In the genomic region with DNA sequence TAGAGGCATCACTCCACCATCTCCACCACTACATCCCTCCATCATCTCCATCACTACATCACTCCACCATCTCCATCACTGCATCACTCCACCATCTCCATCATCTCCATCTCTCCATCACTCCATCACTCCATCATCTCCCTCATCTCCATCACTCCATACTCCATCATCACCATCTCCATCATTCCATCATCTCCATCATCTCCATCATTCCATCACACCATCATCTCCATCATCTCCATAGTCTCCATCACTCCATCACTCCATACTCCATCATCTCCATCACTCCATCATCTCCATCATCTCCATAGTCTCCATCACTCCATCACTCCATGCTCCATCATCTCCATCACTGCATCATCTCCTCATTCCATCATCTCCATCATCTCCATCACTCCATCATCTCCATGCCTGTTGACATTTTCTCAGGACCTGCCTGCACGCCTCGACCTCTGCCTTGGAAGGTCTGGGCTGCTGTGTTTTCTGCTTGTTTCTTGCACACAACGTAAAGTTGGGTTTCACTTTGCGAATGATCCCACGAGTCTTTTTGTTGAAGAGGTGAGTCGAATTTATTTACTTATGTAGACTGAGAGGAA, we compare ENCODE assay signal across 23 cellular contexts. TPM values are rescaled to one million over a fixed set of nuclear protein-coding genes. Genes with fewer than 3 reads are reported as not detected.
DNase-seq lines count a peak whose midpoint lies in the region; ATAC-seq, FAIRE-seq and TF ChIP-seq lines count a peak whose summit lies in the region.
"Had no signal": no experiment of that assay in that cellular context is flagged by ENCODE, and none has a peak within 500 bp of the region (broad histone marks: within the 10 kb centered on the region; RNA-seq: fewer than 3 reads in every experiment).

No MANE protein-coding gene starts in this region.

- H3K4me3 Mint-ChIP-seq in activated naive CD4-positive, alpha-beta T cell treated with anti-CD3 and anti-CD28 coated beads, Interleukin-2, amount 10 ng/mL, durations not matched to agents 7 days and 5 days: no peak overlapping the region
- H3K4me3 Mint-ChIP-seq in T-cell: peak overlapping the region; percentile 17 to 48 (median 39)

- TF ChIP-seq EP300 in H1 (IDR thresholded peaks at IDR 0.05; ENCODE audit: borderline replicate concordance in 1 of 2, low read depth in 2 of 2, low read length in 2 of 2): no peak

- H3K27ac Mint-ChIP-seq in activated naive CD4-positive, alpha-beta T cell treated with anti-CD3 and anti-CD28 coated beads, Interleukin-2, amount 10 ng/mL, durations not matched to agents 7 days and 5 days: peak overlapping the region; percentile 53
- peak overlapping the region; percentile 89 to 99 for H3K27ac Mint-ChIP-seq in T-cell

- CTCF ChIA-PET in activated naive CD4-positive, alpha-beta T cell treated with anti-CD3 and anti-CD28 coated beads, Interleukin-2, amount 10 ng/mL, durations not matched to agents 7 days and 5 days (lab: Charles Lee): no interaction called here
- CTCF ChIA-PET in T-cell (lab: Charles Lee) (no interaction called here), H1 (lab: Charles Lee; ENCODE audit: partially characterized antibody) (interaction anchor here (1.4 kb wide), 1 partner anchor 10 kb away, joined by 4 read pairs; no protein-coding TSS in a partner anchor)

- H3K9me3 Mint-ChIP-seq in activated naive CD4-positive, alpha-beta T cell treated with anti-CD3 and anti-CD28 coated beads, Interleukin-2, amount 10 ng/mL, durations not matched to agents 7 days and 5 days: peaks cover 10% of the 10 kb centered on the region
- peaks cover 0 to 7% (median 6%) of the 10 kb centered on the region in 3 donors for H3K9me3 Mint-ChIP-seq in T-cell

- no peak overlapping the region for H2BK15ac ChIP-seq in H1 (ENCODE audit: low read length)

- peak; percentile 20 for DNase-seq in activated naive CD4-positive, alpha-beta T cell treated with anti-CD3 and anti-CD28 coated beads, Interleukin-2, amount 10 ng/mL, durations not matched to agents 7 days and 5 days
- DNase-seq in activated naive CD4-positive, alpha-beta T cell treated with anti-CD3 and anti-CD28 coated beads, Interleukin-2, amount 50 U/mL, for 16 hours: no peak
- DNase-seq in T-cell (peak in 1 of 34 experiments; percentile 24), H1 (ENCODE audit: low read depth in 1 of 2, low spot score in 2 of 2) (no peak), upper lobe of right lung (peak; percentile 45), SHP77 (lab: John Stamatoyannopoulos, UW) (no peak), cortex of kidney (lab: John Stamatoyannopoulos, UW) (no peak)
- DNase-seq: activated CD4-positive, CD25-positive, alpha-beta regulatory T cell treated with anti-CD3 and anti-CD28 coated beads, Interleukin-2, amount 50 U/mL, for 72 hours; dorsolateral prefrontal cortex; foreskin keratinocyte; kidney glomerular epithelial cell; mesenchymal stem cell; NCI-H2081; SK-N-SH had no signal

- POLR2A ChIA-PET in T-cell (lab: Charles Lee): no interaction called here
- POLR2A ChIA-PET in H1 (lab: Charles Lee; ENCODE audit: partially characterized antibody): no interaction called here

- H3K36me3 ChIP-seq in H1 (ENCODE audit: control insufficient read depth in 2 of 4, insufficient read depth in 4 of 4, low read length in 3 of 4): no peaks in the 10 kb centered on the region
- H3K36me3 ChIP-seq in upper lobe of right lung: no peaks in the 10 kb centered on the region
- H3K36me3 ChIP-seq: breast epithelium, prostate gland had no signal

- peaks cover 82% of the 10 kb centered on the region for H3K4me1 Mint-ChIP-seq in activated naive CD4-positive, alpha-beta T cell treated with anti-CD3 and anti-CD28 coated beads, Interleukin-2, amount 10 ng/mL, durations not matched to agents 7 days and 5 days
- H3K4me1 Mint-ChIP-seq in T-cell: peaks cover 81 to 85% (median 83%) of the 10 kb centered on the region in 3 donors

- H2BK12ac ChIP-seq in H1 (ENCODE audit: low read depth, low read length): no peak overlapping the region

- H3K4me1 ChIP-seq in H1 (replicated peaks in 1 of 4; ENCODE audit: control insufficient read depth in 3 of 4, insufficient read depth in 4 of 4, low read length in 3 of 4): no peaks in the 10 kb centered on the region; a peak in 1 of 7 replicates
- peaks cover 10% of the 10 kb centered on the region for H3K4me1 ChIP-seq in upper lobe of right lung
- H3K4me1 ChIP-seq: foreskin keratinocyte, prostate gland had no signal

- H2BK5ac ChIP-seq in H1 (ENCODE audit: low read depth, low read length): no peak overlapping the region

- TF ChIP-seq CTCF in H1 (IDR thresholded peaks at IDR 0.05; ENCODE audit: control extremely low read depth in 1 of 3, insufficient read depth in 1 of 3, low read depth in 1 of 3, low read length in 3 of 3): no peak
- TF ChIP-seq CTCF in upper lobe of right lung (IDR thresholded peaks at IDR 0.05): no peak

- H4K20me1 ChIP-seq in H1 (replicated peaks in 1 of 2; ENCODE audit: control insufficient read depth in 1 of 2, insufficient read depth in 2 of 2, low read length in 2 of 2): no peaks in the 10 kb centered on the region

- H3K79me1 ChIP-seq in H1 (ENCODE audit: low read depth, low read length): no peaks in the 10 kb centered on the region

- H4K5ac ChIP-seq in H1 (ENCODE audit: insufficient read length, low read depth, low read length): no peak overlapping the region

- no peak overlapping the region for H3K4me2 ChIP-seq in H1 (ENCODE audit: insufficient read depth in 1 of 2, low read depth in 2 of 2, low read length in 2 of 2)
- H3K4me2 ChIP-seq: KMS-11, SK-N-SH had no signal

- no peak overlapping the region for H3K18ac ChIP-seq in H1 (ENCODE audit: extremely low read depth, low read length)

- H3K27ac ChIP-seq in H1 (ENCODE audit: low read depth, low read length) (no peak overlapping the region), upper lobe of right lung (no peak overlapping the region)
- H3K27ac ChIP-seq: foreskin keratinocyte, KMS-11, prostate gland had no signal

- peak overlapping the region; percentile 3; the same call in 1 of the 2 replicates for H2AK5ac ChIP-seq in H1 (ENCODE audit: low read depth, low read length)

- no peak overlapping the region for H3K4me3 ChIP-seq in H1 (ENCODE audit: extremely low read depth in 1 of 4, insufficient read depth in 2 of 4, low read depth in 3 of 4, low read length in 4 of 4)
- no peak overlapping the region for H3K4me3 ChIP-seq in upper lobe of right lung
- H3K4me3 ChIP-seq: breast epithelium, prostate gland had no signal

- no peak overlapping the region for H3K23ac ChIP-seq in H1 (ENCODE audit: insufficient read length)

- peaks cover 19% of the 10 kb centered on the region for H3K36me3 Mint-ChIP-seq in activated naive CD4-positive, alpha-beta T cell treated with anti-CD3 and anti-CD28 coated beads, Interleukin-2, amount 10 ng/mL, durations not matched to agents 7 days and 5 days
- H3K36me3 Mint-ChIP-seq in T-cell: no peaks in the 10 kb centered on the region

- H3K27me3 ChIP-seq in H1 (replicated peaks in 1 of 4; ENCODE audit: control insufficient read depth in 3 of 4, extremely low read depth in 1 of 4, insufficient read depth in 3 of 4, low read length in 3 of 4): no peaks in the 10 kb centered on the region; a peak in 1 of 7 replicates
- H3K27me3 ChIP-seq in upper lobe of right lung: no peaks in the 10 kb centered on the region
- H3K27me3 ChIP-seq: breast epithelium, dorsolateral prefrontal cortex, foreskin keratinocyte had no signal

- ATAC-seq in T-cell (replicated peaks in 1 of 4) (no peak), upper lobe of right lung (no peak), GM18909 (IDR thresholded peaks at IDR 0.05; ENCODE audit: poor library complexity, unreplicated experiment) (no peak)
- ATAC-seq: foreskin keratinocyte had no signal

- intact Hi-C loops in upper lobe of right lung (cut with DNase I): no loop called here

- H3K14ac ChIP-seq in H1 (ENCODE audit: insufficient read length): no peak overlapping the region

- no peak overlapping the region for H4K91ac ChIP-seq in H1 (replicated peaks; ENCODE audit: insufficient read length, low read length)

- TF ChIP-seq RAD21 in H1 (IDR thresholded peaks at IDR 0.05 in 1 of 2, conservative IDR thresholded peaks at IDR 0.05 in 1 of 2; ENCODE audit: low read depth in 2 of 2, low read length in 2 of 2): no peak

- no peak for TF ChIP-seq POLR2A in H1 (IDR thresholded peaks at IDR 0.05; ENCODE audit: control extremely low read depth in 1 of 2, low read depth in 2 of 2, low read length in 2 of 2)

- H3K4ac ChIP-seq in H1 (replicated peaks; ENCODE audit: insufficient read length, low read depth, low read length): no peak overlapping the region

- no peak overlapping the region for H2BK120ac ChIP-seq in H1 (replicated peaks; ENCODE audit: low read depth, low read length)

- H3K56ac ChIP-seq in H1 (replicated peaks; ENCODE audit: insufficient read length, low read depth, low read length): peak overlapping the region; percentile 30

- no peak overlapping the region for H4K8ac ChIP-seq in H1 (ENCODE audit: extremely low read depth, insufficient read depth, low read length)

- H3K79me2 ChIP-seq in H1 (ENCODE audit: control insufficient read depth in 1 of 2, insufficient read depth in 2 of 2, low read length in 2 of 2): no peaks in the 10 kb centered on the region

- H3K9me3 ChIP-seq in H1 (ENCODE audit: insufficient read depth in 2 of 2, low read depth in 1 of 2, low read length in 1 of 2): no peaks in the 10 kb centered on the region
- H3K9me3 ChIP-seq in upper lobe of right lung: no peaks in the 10 kb centered on the region
- H3K9me3 ChIP-seq: breast epithelium, prostate gland, SK-N-SH had no signal

- no peak overlapping the region for H2AFZ ChIP-seq in H1 (ENCODE audit: low read length)

- 93% methylated on average over 6 of the region's 6 CpGs; no CpG with 5 or more reads in 1 of the 2 experiments for WGBS in H1 (ENCODE audit: extremely low coverage in 1 of 2, insufficient coverage in 1 of 2, insufficient read length in 1 of 2, insufficient replicate concordance in 2 of 2, low coverage in 1 of 2, low lambda C conversion rate in 2 of 2, missing lambda C conversion rate in 1 of 2), 2 experiments

- H2BK20ac ChIP-seq in H1 (ENCODE audit: low read length): no peak overlapping the region

- H3K9ac ChIP-seq in H1 (replicated peaks in 1 of 4; ENCODE audit: extremely low read depth in 1 of 4, low read depth in 3 of 4, low read length in 3 of 4): no peak overlapping the region
- H3K9ac ChIP-seq: KMS-11, SK-N-SH had no signal

- peaks cover 6% of the 10 kb centered on the region; the same call in 1 of the 2 replicates for H3K23me2 ChIP-seq in H1 (ENCODE audit: low read depth, low read length)

- FAIRE-seq in H1 (lab: Jason Lieb, UNC): no peak

- H3K27me3 Mint-ChIP-seq in activated naive CD4-positive, alpha-beta T cell treated with anti-CD3 and anti-CD28 coated beads, Interleukin-2, amount 10 ng/mL, durations not matched to agents 7 days and 5 days: peaks cover 3% of the 10 kb centered on the region
- peaks cover 0 to 1% of the 10 kb centered on the region in 2 donors for H3K27me3 Mint-ChIP-seq in T-cell

RNA-seq across cellular contexts. Expression of a gene that starts 21.2 kb away (rescaled TPM):
- total RNA-seq in T-cell (100 to 1,000 TPM; 223 to 267 (median 238) TPM), upper lobe of right lung (17.3 TPM)
- 21.9 TPM in 2 replicates for total RNA-seq in H1 (2021; fragmentation: NEBNext Ultra II Directional; extraction: Animal tissue kit (Norgen Biotek cat#: 25700))
- polyA plus RNA-seq in H1 (2011; rRNA removed): 7.5 and 11.0 TPM in 2 replicates
- 12.9 TPM for polyA plus RNA-seq in H1 (2011; cell fraction: cytosol; rRNA removed)
- polyA plus RNA-seq in H1 (2011; cell fraction: nucleus; rRNA removed): 15.0 TPM
- polyA plus RNA-seq in H1 (2012, experiment 1 of 2): 11.8 to 14.5 TPM (median 13.4 TPM) in 4 replicates
- 7.7 TPM for polyA plus RNA-seq in H1 (2012, experiment 2 of 2)
- polyA plus RNA-seq in H1 (2013, experiment 1 of 2): 11.2 TPM
- 11.4 TPM for polyA plus RNA-seq in H1 (2013, experiment 2 of 2)
- polyA minus RNA-seq in H1 (2011; rRNA and poly(A)+ RNA removed): 10.6 and 10.8 TPM in 2 replicates
- 11.4 TPM for polyA minus RNA-seq in H1 (2011; cell fraction: cytosol; rRNA and poly(A)+ RNA removed)
- polyA minus RNA-seq in H1 (2011; cell fraction: nucleus; rRNA and poly(A)+ RNA removed): 6.9 TPM

RNA-seq across cellular contexts. Expression of a gene that starts 25.5 kb away (rescaled TPM):
- 1 to 10 TPM in 3 of 5 donors, under 1 TPM in 2; 0.92 to 4.5 (median 2.6) TPM for total RNA-seq in T-cell
- not detected in 2 replicates for total RNA-seq in H1 (2021; fragmentation: NEBNext Ultra II Directional; extraction: Animal tissue kit (Norgen Biotek cat#: 25700))
- not detected in 2 replicates for polyA plus RNA-seq in H1 (2011; rRNA removed)
- not detected for polyA plus RNA-seq in H1 (2011; cell fraction: cytosol; rRNA removed)
- polyA plus RNA-seq in H1 (2011; cell fraction: nucleus; rRNA removed): not detected
- polyA plus RNA-seq in H1 (2012, experiment 1 of 2): not detected in 4 replicates
- not detected for polyA plus RNA-seq in H1 (2012, experiment 2 of 2)
- not detected for polyA plus RNA-seq in H1 (2013, experiment 1 of 2)
- not detected for polyA plus RNA-seq in H1 (2013, experiment 2 of 2)
- polyA minus RNA-seq in H1 (2011; rRNA and poly(A)+ RNA removed): not detected in 2 replicates
- not detected for polyA minus RNA-seq in H1 (2011; cell fraction: cytosol; rRNA and poly(A)+ RNA removed)
- not detected for polyA minus RNA-seq in H1 (2011; cell fraction: nucleus; rRNA and poly(A)+ RNA removed)
- not detected for total RNA-seq in upper lobe of right lung
- total RNA-seq: breast epithelium, foreskin keratinocyte, NCI-H460, RPMI7951, skeletal muscle tissue, subcutaneous adipose tissue had no signal
- polyA plus RNA-seq: foreskin keratinocyte, neural cell, SK-N-SH had no signal

Comparison
In these comparisons a context has a peak if more than half of its experiments do, and no peak if none do; other contexts are left out.
1. DNase-seq: peak in activated naive CD4-positive, alpha-beta T cell treated with anti-CD3 and anti-CD28 coated beads, Interleukin-2, amount 10 ng/mL, durations not matched to agents 7 days and 5 days (single experiment) and upper lobe of right lung (single experiment); none in activated naive CD4-positive, alpha-beta T cell treated with anti-CD3 and anti-CD28 coated beads, Interleukin-2, amount 50 U/mL, for 16 hours (single experiment), H1 (0 of 2), SHP77 (0 of 2) and cortex of kidney (single experiment).